ENCODE assay signal across 16 cellular contexts in the genomic region with DNA sequence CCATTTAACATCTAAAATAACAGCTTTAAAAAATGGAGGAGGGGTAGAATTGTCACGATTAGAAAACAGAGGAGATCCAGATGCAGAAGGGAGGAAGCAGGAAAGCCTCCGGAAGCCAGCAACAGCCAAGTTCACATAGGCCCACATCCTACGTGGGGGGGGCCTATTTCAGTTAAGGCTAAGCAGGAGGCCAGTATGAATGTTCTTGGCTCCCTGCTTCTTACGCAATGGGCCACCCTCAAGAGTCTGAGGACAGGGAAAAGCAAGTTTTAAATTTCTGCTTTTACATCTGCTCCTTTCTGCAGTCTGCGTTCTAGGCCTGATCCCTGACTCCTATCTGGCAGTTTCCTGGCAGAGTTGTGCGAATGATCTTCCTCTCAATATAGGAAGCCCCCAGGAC. TPM values are rescaled to one million over a fixed set of nuclear protein-coding genes. Genes with fewer than 3 reads are reported as not detected.
DNase-seq lines count a peak whose midpoint lies in the region; ATAC-seq, FAIRE-seq and TF ChIP-seq lines count a peak whose summit lies in the region.
"Had no signal": no experiment of that assay in that cellular context is flagged by ENCODE, and none has a peak within 500 bp of the region (broad histone marks: within the 10 kb centered on the region; RNA-seq: fewer than 3 reads in every experiment).

No MANE protein-coding gene starts in this region.

- H3K4me1 Mint-ChIP-seq in astrocyte (ENCODE audit: low read depth, unreplicated experiment): peaks cover 5% of the 10 kb centered on the region

- H4K5ac ChIP-seq in IMR-90 (ENCODE audit: low read depth, low read length): no peak overlapping the region

- no TSS peak for BruUV-seq in IMR-90 (replicated peaks; lab: Mats Ljungman, UMichigan)

- no peaks in the 10 kb centered on the region for H4K20me1 ChIP-seq in IMR-90 (ENCODE audit: insufficient read depth, low read length)
- no peaks in the 10 kb centered on the region for H4K20me1 ChIP-seq in astrocyte (ENCODE audit: insufficient read depth, low read length)

- H3K36me3 ChIP-seq in IMR-90 (ENCODE audit: control insufficient read depth, insufficient read depth, low read length): no peaks in the 10 kb centered on the region
- no peaks in the 10 kb centered on the region for H3K36me3 ChIP-seq in astrocyte (ENCODE audit: insufficient read depth, low read length)
- no peaks in the 10 kb centered on the region for H3K36me3 ChIP-seq in stomach smooth muscle (ENCODE audit: control insufficient read depth in 2 of 2, insufficient read depth in 2 of 2, low read length in 2 of 2)
- H3K36me3 ChIP-seq: HAP-1, SJSA1 had no signal

- no peak for FAIRE-seq in astrocyte (lab: Jason Lieb, UNC)
- FAIRE-seq: urothelium cell line had no signal

- no peak for TF ChIP-seq RAD21 in IMR-90 (IDR thresholded peaks at IDR 0.05; ENCODE audit: low read length)

- H3K23ac ChIP-seq in IMR-90 (ENCODE audit: low read depth, low read length): no peak overlapping the region

- WGBS in IMR-90 (ENCODE audit: extremely low coverage in 2 of 2, insufficient read length in 1 of 2), 2 experiments: no CpG with 5 or more reads among the region's 6 CpGs

- no peak overlapping the region for H3K56ac ChIP-seq in IMR-90 (ENCODE audit: extremely low read depth, insufficient read depth, low read length)

- dilution Hi-C loops in IMR-90 (cut with HindIII; ENCODE audit: low sequenced_read_pairs, unreplicated experiment): no loop called here

- no peak overlapping the region for H2BK20ac ChIP-seq in IMR-90 (ENCODE audit: low read depth, low read length)

- no peak overlapping the region for H3K4me3 Mint-ChIP-seq in astrocyte (ENCODE audit: unreplicated experiment)
- H3K4me3 Mint-ChIP-seq: CD4-positive, alpha-beta T cell; memory B cell had no signal

- no peak overlapping the region for H3K14ac ChIP-seq in IMR-90 (replicated peaks; ENCODE audit: low read depth, low read length)

- DNase-seq in IMR-90 (peak; percentile 7), astrocyte (ENCODE audit: low read depth) (no peak), hepatic stellate cell (ENCODE audit: low spot score) (peak; percentile 38), NCI-H748 (lab: John Stamatoyannopoulos, UW; ENCODE audit: unreplicated experiment) (no peak), omental fat pad (ENCODE audit: low spot score) (no peak)
- DNase-seq: activated CD4-positive, alpha-beta T cell treated with anti-CD3 and anti-CD28 coated beads for 4 hours; activated gamma-delta T cell treated with Interleukin-2 at 50 U/mL for 16 hours; CD4-positive, alpha-beta T cell; NCI-H345 had no signal

- H3K36me3 Mint-ChIP-seq in astrocyte (ENCODE audit: low read depth, unreplicated experiment): no peaks in the 10 kb centered on the region
- H3K36me3 Mint-ChIP-seq: memory B cell had no signal

- H2BK120ac ChIP-seq in IMR-90 (ENCODE audit: low read depth, low read length): no peak overlapping the region

- no peaks in the 10 kb centered on the region for H3K9me3 ChIP-seq in IMR-90 (ENCODE audit: control insufficient read depth, insufficient read depth, low read length)
- no peaks in the 10 kb centered on the region for H3K9me3 ChIP-seq in astrocyte (ENCODE audit: insufficient read depth, low read depth, low read length)
- no peaks in the 10 kb centered on the region for H3K9me3 ChIP-seq in stomach smooth muscle (ENCODE audit: control insufficient read depth in 2 of 2, low read length in 2 of 2)
- H3K9me3 ChIP-seq: HAP-1, SJSA1 had no signal

- peak overlapping the region; percentile 13 for H2AFZ ChIP-seq in IMR-90 (replicated peaks; ENCODE audit: low read length, poor library complexity)
- no peak overlapping the region for H2AFZ ChIP-seq in astrocyte (ENCODE audit: low read depth, low read length)

- no peak overlapping the region for H2AK5ac ChIP-seq in IMR-90 (ENCODE audit: low read depth, low read length)

- H2AK9ac ChIP-seq in IMR-90 (replicated peaks; ENCODE audit: low read depth, low read length, poor library complexity): no peak overlapping the region

- H3K27ac ChIP-seq in IMR-90 (ENCODE audit: insufficient read depth, low read length) (no peak overlapping the region), astrocyte (ENCODE audit: low read depth, low read length) (no peak overlapping the region), stomach smooth muscle (ENCODE audit: low read length) (peak overlapping the region; percentile 58)
- H3K27ac ChIP-seq: SJSA1 had no signal

- H2BK15ac ChIP-seq in IMR-90 (ENCODE audit: low read depth, low read length): no peak overlapping the region

- H3K4me1 ChIP-seq in IMR-90 (ENCODE audit: control insufficient read depth, insufficient read depth, low read length) (no peaks in the 10 kb centered on the region), astrocyte (ENCODE audit: insufficient read depth, low read length) (peaks cover 8% of the 10 kb centered on the region), stomach smooth muscle (ENCODE audit: control insufficient read depth, insufficient read depth, low read length) (peaks cover 24% of the 10 kb centered on the region)

- H3K9ac ChIP-seq in IMR-90 (ENCODE audit: low read depth, low read length) (no peak overlapping the region), astrocyte (ENCODE audit: low read length) (no peak overlapping the region), stomach smooth muscle (ENCODE audit: low read length in 2 of 2) (peak overlapping the region in 1 of 2 donors; percentile 30)

- POLR2A ChIA-PET in IMR-90 (lab: Charles Lee; ENCODE audit: unreplicated experiment): no interaction called here

- H3K79me1 ChIP-seq in IMR-90 (ENCODE audit: low read depth in 1 of 2, low read length in 2 of 2): no peaks in the 10 kb centered on the region

- H4K91ac ChIP-seq in IMR-90 (ENCODE audit: insufficient read depth, low read depth, low read length): no peak overlapping the region

- H3K27me3 ChIP-seq in IMR-90 (ENCODE audit: control insufficient read depth, insufficient read depth, low read length) (no peaks in the 10 kb centered on the region), astrocyte (ENCODE audit: insufficient read depth, low read length) (no peaks in the 10 kb centered on the region), stomach smooth muscle (ENCODE audit: control insufficient read depth in 1 of 2, insufficient read depth in 2 of 2, low read length in 2 of 2) (no peaks in the 10 kb centered on the region)
- H3K27me3 ChIP-seq: SJSA1 had no signal

- H3K27ac Mint-ChIP-seq in astrocyte (ENCODE audit: unreplicated experiment): peak overlapping the region; percentile 63
- H3K27ac Mint-ChIP-seq: CD4-positive, alpha-beta T cell; memory B cell had no signal

- no peak overlapping the region for H3K4ac ChIP-seq in IMR-90 (ENCODE audit: low read depth, low read length)

- no peaks in the 10 kb centered on the region for H3K9me3 Mint-ChIP-seq in astrocyte (ENCODE audit: unreplicated experiment)
- H3K9me3 Mint-ChIP-seq: CD4-positive, alpha-beta T cell; memory B cell had no signal

- TF ChIP-seq CTCF in IMR-90 (conservative IDR thresholded peaks at IDR 0.05; ENCODE audit: low read depth, low read length): no peak
- no peak for TF ChIP-seq CTCF in astrocyte (IDR thresholded peaks at IDR 0.05; ENCODE audit: insufficient read depth, low read depth, low read length)
- no peak for TF ChIP-seq CTCF in omental fat pad (IDR thresholded peaks at IDR 0.05)

- H3K4me3 ChIP-seq in IMR-90 (ENCODE audit: insufficient read depth, low read depth, low read length) (no peak overlapping the region), astrocyte (ENCODE audit: insufficient read depth, low read depth, low read length) (no peak overlapping the region), stomach smooth muscle (ENCODE audit: low read length in 2 of 2) (no peak overlapping the region)
- H3K4me3 ChIP-seq: HAP-1, SJSA1 had no signal

- no peak for TF ChIP-seq POLR2A in IMR-90 (IDR thresholded peaks at IDR 0.05; ENCODE audit: low read depth, low read length)

- H3K27me3 Mint-ChIP-seq in astrocyte (ENCODE audit: low read depth, unreplicated experiment): peaks cover 15% of the 10 kb centered on the region

- H3K4me2 ChIP-seq in IMR-90 (ENCODE audit: low read depth, low read length) (no peak overlapping the region), astrocyte (ENCODE audit: low read length) (no peak overlapping the region)

- H3K18ac ChIP-seq in IMR-90 (ENCODE audit: low read depth, low read length): no peak overlapping the region

- no peak for ATAC-seq in IMR-90 (ENCODE audit: low read depth)
- ATAC-seq in GM19328 (IDR thresholded peaks at IDR 0.05; ENCODE audit: unreplicated experiment): no peak
- no peak for ATAC-seq in omental fat pad (ENCODE audit: low FRiP score)
- no peak for ATAC-seq in GM18498 (IDR thresholded peaks at IDR 0.05; ENCODE audit: unreplicated experiment)

- H2BK5ac ChIP-seq in IMR-90 (ENCODE audit: low read depth, low read length, poor library complexity, severe bottlenecking): no peak overlapping the region

- in situ Hi-C loops in IMR-90 (cut with MboI; ENCODE audit: low sequenced_read_pairs): no loop called here

- H3K79me2 ChIP-seq in astrocyte (ENCODE audit: insufficient read depth, low read length): no peaks in the 10 kb centered on the region

- CTCF ChIA-PET in IMR-90 (lab: Yijun Ruan, JAX): no interaction called here

- no peak overlapping the region for H4K8ac ChIP-seq in IMR-90 (ENCODE audit: low read depth in 2 of 2, low read length in 2 of 2)

- 0 out of 2 replicates have a peak, but pooled peaks cover 4% of the 10 kb centered on the region for H3K9me1 ChIP-seq in IMR-90 (ENCODE audit: insufficient read depth, low read length)

- intact Hi-C loops in IMR-90 (cut with micrococcal nuclease): no loop called here

TF ChIP-seq in IMR-90, 13 proteins besides CTCF, POLR2A, EP300 and RAD21:
- TF ChIP-seq BHLHE40 (IDR thresholded peaks at IDR 0.05; ENCODE audit: low read depth, low read length) (no peak), CEBPB (IDR thresholded peaks at IDR 0.05; ENCODE audit: low read depth, low read length) (peak; percentile 86)

RNA-seq across cellular contexts. Expression of gene RABIF, which starts 30.6 kb away (rescaled TPM):
- 4.8 and 6.9 TPM in 2 replicates for total RNA-seq in IMR-90 (2012; rRNA removed)
- polyA plus RNA-seq in IMR-90 (2012; rRNA removed): 7.8 and 7.9 TPM in 2 replicates
- 4.8 and 4.9 TPM in 2 replicates for polyA plus RNA-seq in IMR-90 (2012; cell fraction: cytosol; rRNA removed)
- 1.3 and 4.1 TPM in 2 replicates for polyA plus RNA-seq in IMR-90 (2012; cell fraction: nucleus; rRNA removed; ENCODE audit: low replicate concordance)
- total RNA-seq in astrocyte: 11.1 and 12.1 TPM in 2 replicates
- 1 to 10 TPM; 4.6 to 7.4 (median 5.3) TPM for total RNA-seq in omental fat pad

RNA-seq across cellular contexts. Expression of gene PCAT6, which starts 47.6 kb away (rescaled TPM):
- total RNA-seq in IMR-90 (2012; rRNA removed) (0.56 TPM in 1 of 2 replicates, not detected in the other), astrocyte (5.4 and 5.7 TPM in 2 replicates), omental fat pad (not detected)
- 5.8 and 5.9 TPM in 2 replicates for polyA plus RNA-seq in IMR-90 (2012; rRNA removed)
- 3.2 and 15.4 TPM in 2 replicates for polyA plus RNA-seq in IMR-90 (2012; cell fraction: cytosol; rRNA removed)
- 8.1 and 20.5 TPM in 2 replicates for polyA plus RNA-seq in IMR-90 (2012; cell fraction: nucleus; rRNA removed; ENCODE audit: low replicate concordance)
- total RNA-seq: SJSA1 had no signal

RNA-seq across cellular contexts. Expression of gene KDM5B, which starts 50.1 kb away (rescaled TPM):
- total RNA-seq in IMR-90 (2012; rRNA removed) (82.1 and 86.4 TPM in 2 replicates), astrocyte (173 and 182 TPM in 2 replicates), omental fat pad (10 to 100 TPM; 40.8 to 69.7 (median 45.7) TPM)
- 28.2 and 28.8 TPM in 2 replicates for polyA plus RNA-seq in IMR-90 (2012; rRNA removed)
- 10.9 and 17.4 TPM in 2 replicates for polyA plus RNA-seq in IMR-90 (2012; cell fraction: cytosol; rRNA removed)
- polyA plus RNA-seq in IMR-90 (2012; cell fraction: nucleus; rRNA removed; ENCODE audit: low replicate concordance): 25.4 and 114 TPM in 2 replicates

Comparison
In these comparisons a context has a peak if more than half of its experiments do, and no peak if none do; other contexts are left out.
1. DNase-seq: peak in IMR-90 (single experiment) and hepatic stellate cell (single experiment); none in astrocyte (single experiment), NCI-H748 (single experiment) and omental fat pad (single experiment).